Comparison of ENCODE assay signal across 8 cellular contexts in the genomic region with DNA sequence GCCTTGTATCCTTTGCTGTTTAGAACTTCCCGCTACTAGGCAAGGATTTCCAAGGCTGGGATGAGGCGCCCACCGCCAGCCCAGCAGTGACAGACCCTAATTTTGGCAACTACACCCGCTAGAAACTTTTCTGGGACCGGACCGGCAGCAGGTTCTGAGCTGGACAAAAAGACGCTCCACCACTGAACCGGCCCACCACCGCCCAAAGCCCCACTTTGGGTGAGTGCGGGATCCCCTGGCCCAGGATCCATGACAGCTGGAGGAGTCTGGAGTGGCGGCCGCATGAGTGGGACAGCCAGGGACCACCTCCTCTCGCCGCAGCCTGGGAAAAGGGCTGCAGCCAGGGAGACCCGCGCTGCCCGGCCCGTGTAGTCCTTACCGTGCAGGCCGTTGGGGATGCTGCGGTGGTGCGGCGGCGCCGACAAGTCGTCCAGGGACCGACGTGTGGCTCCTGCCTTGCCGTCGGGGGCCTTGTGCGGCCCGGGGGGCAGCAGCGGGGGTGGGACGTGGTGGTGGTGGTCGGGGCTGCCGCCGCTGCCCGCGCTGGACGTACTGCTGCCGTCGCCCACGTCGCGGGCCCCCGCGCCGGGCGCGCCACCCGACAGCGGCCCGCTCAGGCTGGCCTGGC. TPM values are rescaled to one million over a fixed set of nuclear protein-coding genes. Genes with fewer than 3 reads are reported as not detected.
DNase-seq lines count a peak whose midpoint lies in the region; ATAC-seq and TF ChIP-seq lines count a peak whose summit lies in the region.

No MANE protein-coding gene starts in this region.

- intact Hi-C loops in sigmoid colon (cut with DNase I): loop anchor here (2.0 to 5.0 kb wide), 3 partner anchors 41 to 78 kb away; no protein-coding TSS in a partner anchor

- H3K36me3 ChIP-seq in HAP-1 (replicated peaks) (peaks cover 6% of the 10 kb centered on the region; the same call in 1 of the 2 replicates), right atrium auricular region (no peaks in the 10 kb centered on the region), sigmoid colon (no peaks in the 10 kb centered on the region)

- in situ Hi-C loops in HAP-1 (cut with MboI; ENCODE audit: low sequenced_read_pairs) (no loop called here), GM13977 (cut with MboI; ENCODE audit: low pct_unique_long_range_greater_than_20kb, low sequenced_read_pairs, unreplicated experiment) (no loop called here)

- 23 to 26% methylated on average over 53 of the region's 53 CpGs for WGBS in sigmoid colon, 2 donors

- H3K4me1 ChIP-seq in HAP-1: peaks cover 34% of the 10 kb centered on the region
- H3K4me1 ChIP-seq in right atrium auricular region: peaks cover 2 to 67% of the 10 kb centered on the region in 2 donors
- peaks cover 0 to 67% (median 55%) of the 10 kb centered on the region in 4 donors for H3K4me1 ChIP-seq in sigmoid colon

- ATAC-seq in GM21381 (IDR thresholded peaks at IDR 0.05; ENCODE audit: unreplicated experiment): no peak

- TF ChIP-seq CTCF in VCaP (conservative IDR thresholded peaks at IDR 0.05): no peak
- no peak for TF ChIP-seq CTCF in right atrium auricular region (IDR thresholded peaks at IDR 0.05)
- TF ChIP-seq CTCF in sigmoid colon (IDR thresholded peaks at IDR 0.05): no peak
- TF ChIP-seq CTCF in GM13977 (IDR thresholded peaks at IDR 0.05; ENCODE audit: extremely low read depth, insufficient read depth, missing control alignments): no peak

- peak overlapping the region; percentile 76 for H3K27ac ChIP-seq in VCaP
- H3K27ac ChIP-seq in right atrium auricular region: peak overlapping the region; percentile 76 to 77
- H3K27ac ChIP-seq in sigmoid colon: peak overlapping the region; percentile 72 to 97 (median 90)

- DNase-seq in HAP-1 (ENCODE audit: low spot score in 2 of 2): peak in 1 of 2 experiments; percentile 36
- no peak for DNase-seq in right atrium auricular region (ENCODE audit: low spot score)
- DNase-seq in sigmoid colon: no peak
- no peak for DNase-seq in GM13977 (ENCODE audit: low spot score)
- DNase-seq in SW 1271 (lab: John Stamatoyannopoulos, UW): no peak
- DNase-seq in AG08396 (ENCODE audit: low spot score): no peak

- H3K4me3 ChIP-seq in HAP-1: peak overlapping the region; percentile 57
- peak overlapping the region; percentile 24 to 84 for H3K4me3 ChIP-seq in right atrium auricular region
- peak overlapping the region; percentile 38 to 89 (median 77) for H3K4me3 ChIP-seq in sigmoid colon

- H3K9me3 ChIP-seq in HAP-1: no peaks in the 10 kb centered on the region
- H3K9me3 ChIP-seq in right atrium auricular region: no peaks in the 10 kb centered on the region
- no peaks in the 10 kb centered on the region for H3K9me3 ChIP-seq in sigmoid colon

- no peaks in the 10 kb centered on the region for H3K27me3 ChIP-seq in HAP-1 (ENCODE audit: low read depth)
- no peaks in the 10 kb centered on the region for H3K27me3 ChIP-seq in right atrium auricular region
- H3K27me3 ChIP-seq in sigmoid colon: no peaks in the 10 kb centered on the region

- no peak for TF ChIP-seq EP300 in sigmoid colon (IDR thresholded peaks at IDR 0.05)

- no peak for TF ChIP-seq POLR2A in sigmoid colon (IDR thresholded peaks at IDR 0.05)

RNA-seq across cellular contexts. Expression of a gene that starts 1.1 kb away (rescaled TPM):
- total RNA-seq in right atrium auricular region: 10 to 100 TPM; 17.1 to 17.7 TPM
- 10 to 100 TPM; 11.4 to 31.9 (median 23.9) TPM for total RNA-seq in sigmoid colon
- 10 to 100 TPM; 12.6 to 79.0 (median 49.9) TPM for polyA plus RNA-seq in sigmoid colon

RNA-seq across cellular contexts. Expression of a gene that starts 42.0 kb away (rescaled TPM):
- 1 to 10 TPM; 1.8 to 2.4 TPM for total RNA-seq in right atrium auricular region
- total RNA-seq in sigmoid colon: 10 to 100 TPM in 1 of 4 donors, 1 to 10 TPM in 3; 3.6 to 10.8 (median 7.0) TPM
- under 1 TPM in 1 of 3 donors, not detected in 2; 0.80 TPM for polyA plus RNA-seq in sigmoid colon
